ENCODE assay signal across 18 cellular contexts in the genomic region with DNA sequence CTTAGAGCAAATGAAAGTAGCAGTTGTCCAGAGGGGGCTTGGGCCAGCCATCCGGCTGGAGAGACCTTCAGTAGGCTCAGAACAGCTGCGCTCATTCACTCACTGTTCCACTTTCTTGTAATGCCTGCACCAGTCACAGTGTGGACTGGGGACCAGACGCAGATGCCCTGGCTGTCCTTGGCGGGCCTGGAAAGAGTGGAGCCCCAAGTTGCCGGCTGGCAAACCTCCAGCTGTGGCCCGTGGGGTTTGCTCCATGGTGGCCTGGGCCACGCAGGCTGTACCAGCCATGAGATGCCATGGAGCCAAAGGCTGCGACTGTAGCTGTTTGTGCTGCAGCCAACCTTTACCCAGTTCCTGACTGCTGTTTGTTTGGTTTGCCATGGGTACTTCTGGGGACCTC. TPM values are rescaled to one million over a fixed set of nuclear protein-coding genes. Genes with fewer than 3 reads are reported as not detected.
DNase-seq lines count a peak whose midpoint lies in the region; ATAC-seq and TF ChIP-seq lines count a peak whose summit lies in the region.
"Had no signal": no experiment of that assay in that cellular context is flagged by ENCODE, and none has a peak within 500 bp of the region (broad histone marks: within the 10 kb centered on the region; RNA-seq: fewer than 3 reads in every experiment).

No MANE protein-coding gene starts in this region.

- H3K4me1 Mint-ChIP-seq in activated naive CD8-positive, alpha-beta T cell treated with anti-CD3 and anti-CD28 coated beads, Interleukin-2, amount 10 ng/mL, durations not matched to agents 7 days and 5 days = no peaks in the 10 kb centered on the region
- H3K4me1 Mint-ChIP-seq in activated naive CD8-positive, alpha-beta T cell treated with anti-CD3 and anti-CD28 coated beads, Interleukin-2, amount 50 U/mL, for 24 hours = no peaks in the 10 kb centered on the region
- H3K4me1 Mint-ChIP-seq: activated CD4-positive, alpha-beta T cell treated with anti-CD3 and anti-CD28 coated beads for 36 hours; central memory CD8-positive, alpha-beta T cell had no signal

- no peak for ATAC-seq in activated naive CD8-positive, alpha-beta T cell treated with anti-CD3 and anti-CD28 coated beads, Interleukin-2, amount 10 ng/mL, durations not matched to agents 7 days and 5 days (ENCODE audit: low read depth)
- ATAC-seq in activated naive CD8-positive, alpha-beta T cell treated with anti-CD3 and anti-CD28 coated beads, Interleukin-2, amount 50 U/mL, for 24 hours = no peak
- ATAC-seq in left lobe of liver (peak; percentile 81), HG02763 (IDR thresholded peaks at IDR 0.05; ENCODE audit: unreplicated experiment) (no peak)
- ATAC-seq: activated CD4-positive, alpha-beta T cell treated with anti-CD3 and anti-CD28 coated beads for 36 hours; psoas muscle had no signal

- H3K27me3 ChIP-seq in tibial artery = no peaks in the 10 kb centered on the region
- H3K27me3 ChIP-seq: uterus had no signal

- intact Hi-C loops in tibial artery (cut with DNase I; ENCODE audit: low total_unique reads) = no loop called here

- no peaks in the 10 kb centered on the region for H3K9me3 Mint-ChIP-seq in activated naive CD8-positive, alpha-beta T cell treated with anti-CD3 and anti-CD28 coated beads, Interleukin-2, amount 10 ng/mL, durations not matched to agents 7 days and 5 days
- peaks cover 5% of the 10 kb centered on the region for H3K9me3 Mint-ChIP-seq in activated naive CD8-positive, alpha-beta T cell treated with anti-CD3 and anti-CD28 coated beads, Interleukin-2, amount 50 U/mL, for 24 hours
- H3K9me3 Mint-ChIP-seq: central memory CD8-positive, alpha-beta T cell had no signal

- H3K36me3 ChIP-seq in tibial artery = peaks cover 0 to 11% (median under 1%) of the 10 kb centered on the region in 3 donors
- H3K36me3 ChIP-seq: uterus had no signal

- no peaks in the 10 kb centered on the region for H3K27me3 Mint-ChIP-seq in activated naive CD8-positive, alpha-beta T cell treated with anti-CD3 and anti-CD28 coated beads, Interleukin-2, amount 10 ng/mL, durations not matched to agents 7 days and 5 days
- no peaks in the 10 kb centered on the region for H3K27me3 Mint-ChIP-seq in activated naive CD8-positive, alpha-beta T cell treated with anti-CD3 and anti-CD28 coated beads, Interleukin-2, amount 50 U/mL, for 24 hours
- H3K27me3 Mint-ChIP-seq: activated CD4-positive, alpha-beta T cell treated with anti-CD3 and anti-CD28 coated beads for 36 hours; central memory CD8-positive, alpha-beta T cell had no signal

- H3K9me3 ChIP-seq in tibial artery = no peaks in the 10 kb centered on the region
- H3K9me3 ChIP-seq: psoas muscle, uterus had no signal

- no peak overlapping the region for H3K27ac Mint-ChIP-seq in activated naive CD8-positive, alpha-beta T cell treated with anti-CD3 and anti-CD28 coated beads, Interleukin-2, amount 10 ng/mL, durations not matched to agents 7 days and 5 days
- H3K27ac Mint-ChIP-seq in activated naive CD8-positive, alpha-beta T cell treated with anti-CD3 and anti-CD28 coated beads, Interleukin-2, amount 50 U/mL, for 24 hours = no peak overlapping the region
- H3K27ac Mint-ChIP-seq: activated CD4-positive, alpha-beta T cell treated with anti-CD3 and anti-CD28 coated beads for 36 hours had no signal

- H3K4me3 ChIP-seq in tibial artery = no peak overlapping the region
- H3K4me3 ChIP-seq: psoas muscle, uterus had no signal

- H3K4me1 ChIP-seq in tibial artery = peaks cover 0 to 36% (median 16%) of the 10 kb centered on the region in 4 donors
- H3K4me1 ChIP-seq: uterus had no signal

- H3K36me3 Mint-ChIP-seq in activated naive CD8-positive, alpha-beta T cell treated with anti-CD3 and anti-CD28 coated beads, Interleukin-2, amount 10 ng/mL, durations not matched to agents 7 days and 5 days = peaks cover 3% of the 10 kb centered on the region
- H3K36me3 Mint-ChIP-seq in activated naive CD8-positive, alpha-beta T cell treated with anti-CD3 and anti-CD28 coated beads, Interleukin-2, amount 50 U/mL, for 24 hours (ENCODE audit: low read depth) = no peaks in the 10 kb centered on the region

- no peak for TF ChIP-seq CTCF in tibial artery (IDR thresholded peaks at IDR 0.05)

- POLR2A ChIA-PET in activated naive CD8-positive, alpha-beta T cell treated with anti-CD3 and anti-CD28 coated beads, Interleukin-2, amount 10 ng/mL, durations not matched to agents 7 days and 5 days (lab: Charles Lee) = interaction anchor here (0.7 kb wide), 1 partner anchor 249 kb away, joined by 4 read pairs; no protein-coding TSS in a partner anchor

- no peak overlapping the region for H3K4me3 Mint-ChIP-seq in activated naive CD8-positive, alpha-beta T cell treated with anti-CD3 and anti-CD28 coated beads, Interleukin-2, amount 10 ng/mL, durations not matched to agents 7 days and 5 days
- H3K4me3 Mint-ChIP-seq in activated naive CD8-positive, alpha-beta T cell treated with anti-CD3 and anti-CD28 coated beads, Interleukin-2, amount 50 U/mL, for 24 hours = no peak overlapping the region
- H3K4me3 Mint-ChIP-seq: activated CD4-positive, alpha-beta T cell treated with anti-CD3 and anti-CD28 coated beads for 36 hours; central memory CD8-positive, alpha-beta T cell; neural crest cell had no signal

- no peak overlapping the region for H3K27ac ChIP-seq in tibial artery
- H3K27ac ChIP-seq: psoas muscle, uterus had no signal

- DNase-seq in activated naive CD8-positive, alpha-beta T cell treated with anti-CD3 and anti-CD28 coated beads, Interleukin-2, amount 10 ng/mL, durations not matched to agents 7 days and 5 days = peak; percentile 21
- DNase-seq in activated naive CD8-positive, alpha-beta T cell treated with anti-CD3 and anti-CD28 coated beads, Interleukin-2, amount 50 U/mL, for 24 hours = no peak
- DNase-seq in NCI-H82 (lab: John Stamatoyannopoulos, UW) (peak; percentile 86), left lobe of liver (ENCODE audit: low spot score) (peak; percentile 45), tibial artery (peak; percentile 12 to 50), GDM1 (lab: John Stamatoyannopoulos, UW) (no peak)
- DNase-seq in stimulated activated CD4-positive, alpha-beta T cell treated with anti-CD3 and anti-CD28 coated beads, Interleukin-4, amount 100 ng/mL, for 24 hours = no peak
- DNase-seq: activated CD4-positive, alpha-beta T cell treated with anti-CD3 and anti-CD28 coated beads for 36 hours; activated naive CD4-positive, alpha-beta T cell treated with Interleukin-2 at 50 U/mL for 16 hours; C1 segment of cervical spinal cord; midbrain; NCI-H1105 treated with DMSO at 0.1 percent for 48 hours; NCI-H510A; psoas muscle had no signal

RNA-seq across cellular contexts. Expression of a gene that starts 21.0 kb away (rescaled TPM):
- total RNA-seq in activated naive CD8-positive, alpha-beta T cell treated with anti-CD3 and anti-CD28 coated beads, Interleukin-2, amount 10 ng/mL, durations not matched to agents 7 days and 5 days = 10 to 100 TPM; 40.3 to 44.3 TPM
- 41.9 TPM for total RNA-seq in left lobe of liver

Comparison
In these comparisons a context has a peak if more than half of its experiments do, and no peak if none do; other contexts are left out.
1. DNase-seq: peak in activated naive CD8-positive, alpha-beta T cell treated with anti-CD3 and anti-CD28 coated beads, Interleukin-2, amount 10 ng/mL, durations not matched to agents 7 days and 5 days (single experiment), NCI-H82 (single experiment), left lobe of liver (single experiment) and tibial artery (2 of 2); none in activated naive CD8-positive, alpha-beta T cell treated with anti-CD3 and anti-CD28 coated beads, Interleukin-2, amount 50 U/mL, for 24 hours (single experiment), GDM1 (single experiment) and stimulated activated CD4-positive, alpha-beta T cell treated with anti-CD3 and anti-CD28 coated beads, Interleukin-4, amount 100 ng/mL, for 24 hours (single experiment).